ENCODE assay signal across 27 cellular contexts in the genomic region with DNA sequence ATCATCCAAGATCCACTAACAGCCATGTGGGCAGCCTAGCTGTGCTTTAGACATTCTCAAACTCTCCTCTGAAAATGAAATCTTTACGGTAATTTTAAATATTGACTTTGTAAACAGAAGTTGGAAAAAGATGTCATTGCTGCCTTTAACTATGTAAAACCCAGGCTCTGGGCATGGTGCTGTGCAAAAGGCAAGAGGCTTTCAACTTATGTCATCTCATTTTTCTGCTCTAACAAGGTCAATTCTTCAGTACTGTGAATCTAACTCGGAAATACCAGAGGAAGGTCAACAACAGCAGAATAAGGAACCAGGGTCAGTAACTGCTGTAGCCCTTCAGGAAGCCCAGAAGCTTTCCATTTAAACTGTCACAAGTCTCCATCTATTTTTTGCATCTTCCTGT. TPM values are rescaled to one million over a fixed set of nuclear protein-coding genes. Genes with fewer than 3 reads are reported as not detected.
"Had no signal": no experiment of that assay in that cellular context is flagged by ENCODE, and none has a peak within 500 bp of the region (broad histone marks: within the 10 kb centered on the region; RNA-seq: fewer than 3 reads in every experiment).

No MANE protein-coding gene starts in this region.

- H3K27me3 ChIP-seq: colonic mucosa, heart right ventricle, pancreas, sigmoid colon had no signal

- H3K36me3 ChIP-seq: colonic mucosa, prostate gland had no signal

- FAIRE-seq: bronchial epithelial cell, islet of Langerhans, urothelium cell line had no signal

- H3K9me3 ChIP-seq: colonic mucosa, pancreas, prostate gland, sigmoid colon had no signal

- DNase-seq: activated B cell treated with CpG ODN at 0.5 μM for 24 hours; activated CD4-positive, alpha-beta T cell treated with anti-CD3 and anti-CD28 coated beads, Interleukin-2, amount 50 U/mL, for 1 hour; activated CD8-positive, alpha-beta T cell treated with anti-CD3 and anti-CD28 coated beads for 36 hours; activated naive CD8-positive, alpha-beta T cell treated with anti-CD3 and anti-CD28 coated beads, Interleukin-2, amount 50 U/mL, for 24 hours; activated T-cell treated with anti-CD3 and anti-CD28 coated beads, Interleukin-2, amount 50 U/mL, for 4 hours; amygdala; colonic mucosa; effector memory CD8-positive, alpha-beta T cell; heart right ventricle; left ventricle myocardium superior; mammary epithelial cell; naive B cell; nucleus accumbens; pancreas; sigmoid colon; small intestine; stimulated activated CD4-positive, alpha-beta T cell treated with anti-CD3 and anti-CD28 coated beads, Interleukin-4, amount 100 ng/mL, for 24 hours; T-helper 17 cell; T1000; trophoblast cell had no signal

- H3K4me3 ChIP-seq: colonic mucosa, heart right ventricle, pancreas, prostate gland, sigmoid colon, thoracic aorta had no signal

- H3K27ac ChIP-seq: colonic mucosa, heart right ventricle, pancreas, prostate gland, sigmoid colon, thoracic aorta had no signal

- ATAC-seq: activated CD8-positive, alpha-beta T cell treated with anti-CD3 and anti-CD28 coated beads for 36 hours; activated naive CD8-positive, alpha-beta T cell treated with anti-CD3 and anti-CD28 coated beads, Interleukin-2, amount 50 U/mL, for 24 hours; activated T-cell treated with anti-CD3 and anti-CD28 coated beads, Interleukin-2, amount 50 U/mL, for 4 hours; activated T-helper 17 cell treated with anti-CD3 and anti-CD28 coated beads, Interleukin-2, amount 50 U/mL, for 72 hours; effector memory CD8-positive, alpha-beta T cell; heart right ventricle; left ventricle myocardium superior; pancreas; stimulated activated effector memory CD8-positive, alpha-beta T cell treated with anti-CD3 and anti-CD28 coated beads, Interleukin-12 subunit alpha, Interleukin-12 subunit beta, amount 100 ng/mL, for 72 hours; T-helper 17 cell had no signal

- H3K4me1 ChIP-seq: colonic mucosa, heart right ventricle, pancreas, prostate gland, sigmoid colon had no signal

RNA-seq across cellular contexts. Expression of gene MPP4, which starts 37.0 kb away (rescaled TPM):
- total RNA-seq: activated B cell treated with CpG ODN at 0.5 μM for 24 hours; activated CD8-positive, alpha-beta T cell treated with anti-CD3 and anti-CD28 coated beads for 36 hours; activated T-cell treated with anti-CD3 and anti-CD28 coated beads, Interleukin-2, amount 50 U/mL, for 4 hours; activated T-helper 17 cell treated with anti-CD3 and anti-CD28 coated beads, Interleukin-2, amount 50 U/mL, for 72 hours; bronchial epithelial cell; colonic mucosa; left ventricle myocardium superior; prostate gland had no signal
